ENCODE assay signal across 19 cellular contexts in the genomic region with DNA sequence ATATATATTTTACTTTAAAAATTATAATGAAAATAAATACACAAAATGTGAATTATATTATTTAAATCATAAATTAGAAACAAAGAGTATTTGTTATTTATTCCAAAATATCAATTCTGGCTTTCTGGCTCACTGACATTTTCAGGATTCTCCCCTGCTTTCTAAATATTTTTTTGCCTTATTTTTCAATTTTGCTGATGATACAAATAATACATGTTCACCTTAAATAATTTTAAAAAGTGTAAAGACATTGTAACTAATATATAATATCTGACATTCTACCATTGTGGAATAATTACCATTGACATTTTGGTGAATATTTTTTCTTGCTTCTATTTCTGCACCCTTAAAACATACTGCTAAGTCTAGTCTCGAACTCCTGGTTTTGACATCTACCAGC.
DNase-seq lines count a peak whose midpoint lies in the region; ATAC-seq, FAIRE-seq and TF ChIP-seq lines count a peak whose summit lies in the region.
"Had no signal": no experiment of that assay in that cellular context is flagged by ENCODE, and none has a peak within 500 bp of the region (broad histone marks: within the 10 kb centered on the region; RNA-seq: fewer than 3 reads in every experiment).

No MANE protein-coding gene starts in this region.

- H3K79me2 ChIP-seq in HepG2 (ENCODE audit: insufficient read depth, low read length) (no peaks in the 10 kb centered on the region), K562 (ENCODE audit: control insufficient read depth, insufficient read depth, low read length) (no peaks in the 10 kb centered on the region)

- no peak overlapping the region for H2AFZ ChIP-seq in HepG2 (ENCODE audit: low read length)
- no peak overlapping the region for H2AFZ ChIP-seq in K562 (ENCODE audit: low read depth, low read length)

- no peak for TF ChIP-seq EP300 in HepG2 (IDR thresholded peaks at IDR 0.05; ENCODE audit: low read depth in 2 of 2, low read length in 2 of 2)
- no peak for TF ChIP-seq EP300 in HepG2 (CRISPR knock-in tag; IDR thresholded peaks at IDR 0.05; ENCODE audit: borderline replicate concordance)
- no peak for TF ChIP-seq EP300 in K562 (IDR thresholded peaks at IDR 0.05; ENCODE audit: low read length)

- no peak for TF ChIP-seq CTCF in HepG2 (CRISPR knock-in tag; IDR thresholded peaks at IDR 0.05)
- no peak for TF ChIP-seq CTCF in right lobe of liver (IDR thresholded peaks at IDR 0.05)
- no peak for TF ChIP-seq CTCF in K562 (IDR thresholded peaks at IDR 0.05 in 2 of 3, conservative IDR thresholded peaks at IDR 0.05 in 1 of 3; ENCODE audit: insufficient read depth in 2 of 3, low read depth in 1 of 3, low read length in 3 of 3)

- intact Hi-C loops in HepG2 (cut with micrococcal nuclease; ENCODE audit: unreplicated experiment), result no loop called here
- intact Hi-C loops in right lobe of liver (cut with DNase I), result no loop called here
- intact Hi-C loops in K562 (cut with micrococcal nuclease), result no loop called here

- DNase-seq in HepG2 (ENCODE audit: low spot score) (no peak), right lobe of liver (no peak), K562 (ENCODE audit: extremely low read depth in 1 of 4, low spot score in 3 of 4) (no peak), small intestine (no peak)
- DNase-seq in activated CD4-positive, alpha-beta T cell treated with anti-CD3 and anti-CD28 coated beads, Interleukin-2, amount 50 U/mL, for 48 hours, result no peak
- DNase-seq in activated T-cell treated with anti-CD3 and anti-CD28 coated beads, Interleukin-2, amount 50 U/mL, for 1 hour, result no peak
- DNase-seq: C1 segment of cervical spinal cord; Calu3; CD4-positive, alpha-beta memory T cell; COR-L47; DMS53; DND-41; GM23248; H7; HCEC 1CT had no signal

- ATAC-seq in HepG2, result no peak
- no peak for ATAC-seq in right lobe of liver
- no peak for ATAC-seq in K562

- TF ChIP-seq RAD21 in HepG2 (CRISPR knock-in tag; IDR thresholded peaks at IDR 0.05), result no peak
- no peak for TF ChIP-seq RAD21 in K562 (CRISPR knock-in tag; conservative IDR thresholded peaks at IDR 0.05 in 1 of 2, IDR thresholded peaks at IDR 0.05 in 1 of 2)

- H3K27ac ChIP-seq in HepG2 (ENCODE audit: extremely low read length, insufficient read depth, low read length) (no peak overlapping the region), right lobe of liver (no peak overlapping the region), K562 (ENCODE audit: extremely low read depth, low read depth, low read length) (no peak overlapping the region), small intestine (ENCODE audit: low read depth in 1 of 2, low read length in 1 of 2) (no peak overlapping the region)
- H3K27ac ChIP-seq: 22Rv1, GM23248 had no signal

- TF ChIP-seq POLR2A in HepG2 (IDR thresholded peaks at IDR 0.05; ENCODE audit: insufficient read depth in 1 of 2, low read depth in 2 of 2, low read length in 2 of 2) (no peak), right lobe of liver (IDR thresholded peaks at IDR 0.05) (no peak), K562 (conservative IDR thresholded peaks at IDR 0.05) (no peak)

- CTCF ChIA-PET in HepG2 (lab: Yijun Ruan, JAX; ENCODE audit: low intra/inter-chr PET ratio, low total read pairs), result no interaction called here
- CTCF ChIA-PET in K562 (lab: Yijun Ruan, JAX; ENCODE audit: low intra/inter-chr PET ratio), result no interaction called here

- no peaks in the 10 kb centered on the region for H3K36me3 ChIP-seq in HepG2 (replicated peaks in 1 of 2; ENCODE audit: control insufficient read depth in 1 of 2, insufficient read depth in 2 of 2, low read length in 2 of 2)
- H3K36me3 ChIP-seq in right lobe of liver, result no peaks in the 10 kb centered on the region
- H3K36me3 ChIP-seq in K562 (ENCODE audit: control insufficient read depth, insufficient read depth, low read length), result no peaks in the 10 kb centered on the region
- H3K36me3 ChIP-seq in small intestine (ENCODE audit: control insufficient read depth in 2 of 2, insufficient read depth in 2 of 2, low read length in 2 of 2), result no peaks in the 10 kb centered on the region

- H3K9me3 ChIP-seq in HepG2 (ENCODE audit: low read length) (no peaks in the 10 kb centered on the region), right lobe of liver (no peaks in the 10 kb centered on the region), K562 (replicated peaks; ENCODE audit: control insufficient read depth, insufficient read depth, low read depth, low read length) (no peaks in the 10 kb centered on the region), small intestine (ENCODE audit: control insufficient read depth, low read depth) (no peaks in the 10 kb centered on the region)

- H3K4me3 ChIP-seq in HepG2 (replicated peaks in 1 of 3; ENCODE audit: insufficient read depth in 1 of 3, low read depth in 2 of 3, low read length in 3 of 3), result no peak overlapping the region
- no peak overlapping the region for H3K4me3 ChIP-seq in right lobe of liver
- H3K4me3 ChIP-seq in K562, result no peak overlapping the region
- H3K4me3 ChIP-seq in small intestine (ENCODE audit: low read depth in 1 of 2, low read length in 2 of 2), result no peak overlapping the region
- H3K4me3 ChIP-seq: GM23248 had no signal

- H3K4me2 ChIP-seq in HepG2 (ENCODE audit: low read depth, low read length) (no peak overlapping the region), K562 (ENCODE audit: insufficient read depth, low read length) (no peak overlapping the region)

- WGBS in HepG2 (ENCODE audit: low lambda C conversion rate), result 2% methylated on average over 1 of the region's 1 CpG
- WGBS in right lobe of liver (ENCODE audit: insufficient coverage, low coverage, low lambda C conversion rate, missing lambda C conversion rate), result 93% methylated on average over 1 of the region's 1 CpG
- WGBS in K562 (ENCODE audit: insufficient coverage, low coverage, missing lambda C conversion rate), result 75% methylated on average over 1 of the region's 1 CpG
- WGBS in small intestine, 3 donors, result 93 to 97% (median 96%) methylated on average over 1 of the region's 1 CpG

- H3K27me3 ChIP-seq in HepG2 (ENCODE audit: control insufficient read depth in 1 of 2, insufficient read depth in 2 of 2, low read length in 2 of 2) (no peaks in the 10 kb centered on the region), right lobe of liver (no peaks in the 10 kb centered on the region), K562 (ENCODE audit: control insufficient read depth in 2 of 2, insufficient read depth in 2 of 2, low read length in 2 of 2) (no peaks in the 10 kb centered on the region), small intestine (ENCODE audit: control insufficient read depth in 2 of 2, insufficient read depth in 2 of 2, low read length in 2 of 2) (no peaks in the 10 kb centered on the region)

- no TSS peak for BruUV-seq in HepG2 (replicated peaks; lab: Mats Ljungman, UMichigan)
- no TSS peak for BruUV-seq in K562 (replicated peaks; lab: Mats Ljungman, UMichigan)

- POLR2A ChIA-PET in HepG2 (lab: Yijun Ruan, JAX), result no interaction called here
- POLR2A ChIA-PET in K562 (lab: Yijun Ruan, JAX), result no interaction called here

- no peaks in the 10 kb centered on the region for H3K9me1 ChIP-seq in K562 (ENCODE audit: control insufficient read depth, insufficient read depth, low read length)

- H3K4me1 ChIP-seq in HepG2 (ENCODE audit: insufficient read depth, low read length) (no peaks in the 10 kb centered on the region), right lobe of liver (no peaks in the 10 kb centered on the region), K562 (replicated peaks in 1 of 2; ENCODE audit: control insufficient read depth in 2 of 2, insufficient read depth in 2 of 2, low read length in 2 of 2) (peaks cover 0 to 4% of the 10 kb centered on the region in 2 experiments; a peak in 2 of 5 replicates), small intestine (ENCODE audit: control insufficient read depth in 2 of 2, insufficient read depth in 1 of 2, low read depth in 1 of 2, low read length in 1 of 2) (no peaks in the 10 kb centered on the region)

- in situ Hi-C loops in HepG2 (cut with HindIII; ENCODE audit: extremely low pct_ligation_motif_present, low pct_unique_long_range_greater_than_20kb), result no loop called here
- in situ Hi-C loops in K562 (cut with MboI), result no loop called here

- no peak for FAIRE-seq in HepG2 (lab: Jason Lieb, UNC)
- no peak for FAIRE-seq in K562 (lab: Jason Lieb, UNC)
- FAIRE-seq in small intestine (lab: Jason Lieb, UNC), result peak; percentile 26
- FAIRE-seq: G401.6, GM19239, H1 had no signal

- H4K20me1 ChIP-seq in HepG2 (ENCODE audit: insufficient read depth, low read length) (no peaks in the 10 kb centered on the region), K562 (replicated peaks; ENCODE audit: control insufficient read depth, insufficient read depth, low read length) (no peaks in the 10 kb centered on the region)

- H3K9ac ChIP-seq in HepG2 (ENCODE audit: insufficient read depth, low read depth, low read length) (no peak overlapping the region), K562 (ENCODE audit: insufficient read depth in 1 of 2, low read depth in 2 of 2, low read length in 2 of 2) (no peak overlapping the region)
- H3K9ac ChIP-seq: GM23248 had no signal

TF ChIP-seq in HepG2, 621 proteins besides CTCF, POLR2A, EP300 and RAD21:
- TF ChIP-seq MAFK (conservative IDR thresholded peaks at IDR 0.05 in 1 of 2, IDR thresholded peaks at IDR 0.05 in 1 of 2; ENCODE audit: low read length in 2 of 2), result peak in 1 of 2 experiments; percentile 77; a peak in 3 of 4 replicates
- TF ChIP-seq ZNF468 (CRISPR knock-in tag; IDR thresholded peaks at IDR 0.05), result no peak
- TF ChIP-seq MAFF (IDR thresholded peaks at IDR 0.05; ENCODE audit: low read depth, low read length), result peak; percentile 64; the same call in 1 of the 2 replicates
- TF ChIP-seq ATF7 (IDR thresholded peaks at IDR 0.05), result no peak
- TF ChIP-seq ATF7 (CRISPR knock-in tag; IDR thresholded peaks at IDR 0.05), result no peak

TF ChIP-seq in K562, 482 proteins besides CTCF, POLR2A, EP300 and RAD21 (continues in another document):
- no peak for TF ChIP-seq ILK (tag; IDR thresholded peaks at IDR 0.05; ENCODE audit: borderline replicate concordance, low read depth)
- TF ChIP-seq LEF1 (IDR thresholded peaks at IDR 0.05), result no peak
- TF ChIP-seq ZNF75A (CRISPR knock-in tag; IDR thresholded peaks at IDR 0.05), result no peak
- no peak for TF ChIP-seq CHD4 (IDR thresholded peaks at IDR 0.05; ENCODE audit: insufficient read depth, insufficient replicate concordance, low read depth, low read length, poor library complexity, severe bottlenecking)
- TF ChIP-seq TBL1XR1 (IDR thresholded peaks at IDR 0.05; ENCODE audit: low read length in 2 of 2), result no peak
- TF ChIP-seq ZC3H4 (CRISPR knock-in tag; IDR thresholded peaks at IDR 0.05; ENCODE audit: borderline replicate concordance), result no peak
- TF ChIP-seq ZNF316 (IDR thresholded peaks at IDR 0.05), result peak; percentile 84
- no peak for TF ChIP-seq XRCC3 (IDR thresholded peaks at IDR 0.05)
